ENCODE assay signal across 10 cellular contexts in the genomic region with DNA sequence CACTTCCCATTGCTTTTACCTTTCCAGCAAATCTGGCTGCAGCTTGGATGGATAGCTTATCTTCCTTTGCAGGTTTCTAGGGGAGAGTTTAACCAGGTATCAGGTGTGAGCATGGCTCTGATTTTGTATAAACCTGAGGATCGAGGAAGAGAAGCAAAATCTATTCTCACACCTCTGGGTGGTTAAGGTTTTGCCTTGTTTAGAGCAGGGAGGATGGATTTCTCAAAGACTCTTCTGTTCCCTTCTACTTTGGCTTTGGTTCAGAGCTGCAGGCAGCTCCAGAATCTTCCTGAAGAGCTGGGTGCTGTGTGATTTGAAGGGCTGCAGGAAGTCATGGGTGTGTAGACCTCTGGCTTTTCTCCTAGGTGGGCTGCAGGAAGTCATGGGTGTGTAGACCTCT. TPM values are rescaled to one million over a fixed set of nuclear protein-coding genes. Genes with fewer than 3 reads are reported as not detected.
DNase-seq lines count a peak whose midpoint lies in the region; ATAC-seq and TF ChIP-seq lines count a peak whose summit lies in the region.
"Had no signal": no experiment of that assay in that cellular context is flagged by ENCODE, and none has a peak within 500 bp of the region (broad histone marks: within the 10 kb centered on the region; RNA-seq: fewer than 3 reads in every experiment).

No MANE protein-coding gene starts in this region.

- H3K36me3 ChIP-seq in HUES6 (ENCODE audit: control insufficient read depth, insufficient read depth, low read length) = peaks cover 27% of the 10 kb centered on the region
- no peaks in the 10 kb centered on the region for H3K36me3 ChIP-seq in Karpas-422 (ENCODE audit: insufficient read depth, low read length)

- H3K36me3 Mint-ChIP-seq in natural killer cell = no peaks in the 10 kb centered on the region

- peak overlapping the region; percentile 22 for H3K9ac ChIP-seq in HUES6 (ENCODE audit: low read length)
- H3K9ac ChIP-seq in Karpas-422 (ENCODE audit: low read length) = no peak overlapping the region

- intact Hi-C loops in natural killer cell (cut with micrococcal nuclease) = no loop called here

- H3K27me3 Mint-ChIP-seq in natural killer cell (ENCODE audit: low read depth in 2 of 2) = peaks cover 32% of the 10 kb centered on the region in 2 donors

- DNase-seq in AG04449 (ENCODE audit: low read depth, low spot score) (no peak), coronary artery (ENCODE audit: low spot score) (peak; percentile 1), natural killer cell (no peak), NK-92 (lab: John Stamatoyannopoulos, UW; ENCODE audit: unreplicated experiment) (no peak), AG08395 (ENCODE audit: low spot score) (no peak), Karpas-422 (no peak)
- DNase-seq: activated naive CD4-positive, alpha-beta T cell treated with anti-CD3 and anti-CD28 coated beads for 36 hours; NCI-H526 had no signal

- H3K4me3 Mint-ChIP-seq in natural killer cell = peak overlapping the region; percentile 43

- no peaks in the 10 kb centered on the region for H3K9me2 ChIP-seq in Karpas-422 (replicated peaks; ENCODE audit: insufficient read depth, low read length)

- H2AFZ ChIP-seq in Karpas-422 (ENCODE audit: low read length) = no peak overlapping the region

- CTCF ChIA-PET in AG04449 (lab: Yijun Ruan, JAX) = interaction anchor here (0.9 to 1.6 kb wide), 4 partner anchors 9 to 59 kb away, joined by 3 to 6 read pairs (median 4); no protein-coding TSS in a partner anchor

- ATAC-seq in natural killer cell = no peak
- ATAC-seq in HG02981 (IDR thresholded peaks at IDR 0.05; ENCODE audit: unreplicated experiment) = no peak

- no peak overlapping the region for H3K4me2 ChIP-seq in Karpas-422 (ENCODE audit: low read depth, low read length, poor library complexity, severe bottlenecking)

- H3K4me1 Mint-ChIP-seq in natural killer cell = no peaks in the 10 kb centered on the region

- H3K4me1 ChIP-seq in HUES6 (ENCODE audit: control insufficient read depth, insufficient read depth, low read length) = peaks cover 37% of the 10 kb centered on the region
- H3K4me1 ChIP-seq in Karpas-422 (ENCODE audit: low read length) = peaks cover 22% of the 10 kb centered on the region

- H3K79me2 ChIP-seq in Karpas-422 (ENCODE audit: low read length) = no peaks in the 10 kb centered on the region

- H4K20me1 ChIP-seq in Karpas-422 (ENCODE audit: insufficient read depth, low read depth, low read length) = peaks cover 7% of the 10 kb centered on the region; the same call in 1 of the 2 replicates

- TF ChIP-seq CTCF in AG04449 (IDR thresholded peaks at IDR 0.05; ENCODE audit: insufficient read depth, low read length, missing control alignments) = no peak
- no peak for TF ChIP-seq CTCF in coronary artery (IDR thresholded peaks at IDR 0.05)
- no peak for TF ChIP-seq CTCF in natural killer cell (IDR thresholded peaks at IDR 0.05)

- no peaks in the 10 kb centered on the region for H3K9me3 Mint-ChIP-seq in natural killer cell
- H3K9me3 Mint-ChIP-seq: activated naive CD4-positive, alpha-beta T cell treated with anti-CD3 and anti-CD28 coated beads for 36 hours had no signal

- H3K27me3 ChIP-seq in HUES6 (ENCODE audit: control insufficient read depth, insufficient read depth, low read length) = peaks cover 15% of the 10 kb centered on the region
- H3K27me3 ChIP-seq in Karpas-422 (ENCODE audit: low read length) = no peaks in the 10 kb centered on the region; the same call in 1 of the 2 replicates

- H3K27ac ChIP-seq in HUES6 (ENCODE audit: low read depth, low read length) (no peak overlapping the region), coronary artery (peak overlapping the region; percentile 34 to 94), Karpas-422 (ENCODE audit: low read length) (no peak overlapping the region)

- H3K4me3 ChIP-seq in AG04449 (ENCODE audit: low read depth, low read length) (peak overlapping the region; percentile 77), HUES6 (ENCODE audit: low read depth, low read length) (peak overlapping the region; percentile 71; the same call in 1 of the 2 replicates), coronary artery (peak overlapping the region; percentile 89), Karpas-422 (ENCODE audit: low read length) (no peak overlapping the region)

- POLR2A ChIA-PET in AG04449 (lab: Yijun Ruan, JAX) = interaction anchor here (1.0 to 1.8 kb wide), 4 partner anchors 11 to 41 kb away, joined by 3 to 6 read pairs (median 4); no protein-coding TSS in a partner anchor

- no peak overlapping the region for H3K27ac Mint-ChIP-seq in natural killer cell
- H3K27ac Mint-ChIP-seq: activated naive CD4-positive, alpha-beta T cell treated with anti-CD3 and anti-CD28 coated beads for 36 hours had no signal

- H3K9me3 ChIP-seq in HUES6 (ENCODE audit: control insufficient read depth, insufficient read depth, low read depth, low read length) = peaks cover under 1% of the 10 kb centered on the region; the same call in 1 of the 2 replicates
- no peaks in the 10 kb centered on the region for H3K9me3 ChIP-seq in Karpas-422 (ENCODE audit: low read length)

RNA-seq across cellular contexts. Expression of gene JDP2, which starts 1.7 kb away (rescaled TPM):
- total RNA-seq in natural killer cell = 10 to 100 TPM in 1 of 3 donors, 1 to 10 TPM in 2; 1.9 to 10.5 (median 3.2) TPM
- 8.4 and 15.7 TPM in 2 replicates for total RNA-seq in Karpas-422 (2014; rRNA removed; shearing (Covaris generic); ENCODE audit: low replicate concordance)

Comparison
In these comparisons a context has a peak if more than half of its experiments do, and no peak if none do; other contexts are left out.
1. H3K27ac ChIP-seq: peak in coronary artery (2 of 2); none in HUES6 (single experiment) and Karpas-422 (single experiment).